Comparison of ENCODE assay signal across 12 cellular contexts in the genomic region with DNA sequence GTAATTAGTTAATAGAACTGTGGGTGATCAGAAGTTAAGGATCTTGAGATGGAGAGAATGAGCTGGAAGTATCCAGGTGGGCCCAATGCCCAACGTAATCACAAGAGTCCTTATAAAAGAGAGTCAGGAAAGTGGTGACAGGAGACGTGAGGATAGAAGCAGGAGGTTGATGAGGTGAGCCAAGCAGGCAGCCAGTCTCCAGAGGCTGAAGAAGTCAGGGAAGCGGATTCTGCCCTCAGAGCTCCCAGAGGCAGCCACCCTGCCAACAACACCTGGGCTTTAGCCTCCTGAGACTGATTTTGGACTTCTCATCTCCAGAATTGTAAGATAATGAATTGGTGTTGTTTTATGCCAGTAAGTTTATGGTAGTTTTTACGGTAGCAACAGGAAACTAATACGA. TPM values are rescaled to one million over a fixed set of nuclear protein-coding genes. Genes with fewer than 3 reads are reported as not detected.
DNase-seq lines count a peak whose midpoint lies in the region; ATAC-seq and TF ChIP-seq lines count a peak whose summit lies in the region.
"Had no signal": no experiment of that assay in that cellular context is flagged by ENCODE, and none has a peak within 500 bp of the region (broad histone marks: within the 10 kb centered on the region; RNA-seq: fewer than 3 reads in every experiment).

No MANE protein-coding gene starts in this region.

- H3K79me2 ChIP-seq in GM23248 (ENCODE audit: insufficient read depth): no peaks in the 10 kb centered on the region
- H3K79me2 ChIP-seq: parathyroid adenoma had no signal

- peak overlapping the region; percentile 53 for H3K4me3 ChIP-seq in GM23248
- H3K4me3 ChIP-seq in SJSA1: no peak overlapping the region
- no peak overlapping the region for H3K4me3 ChIP-seq in stomach
- H3K4me3 ChIP-seq: mucosa of descending colon had no signal

- peak overlapping the region; percentile 63 for H3K27ac ChIP-seq in GM23248
- H3K27ac ChIP-seq in SJSA1: peak overlapping the region; percentile 73
- H3K27ac ChIP-seq in epithelial cell of prostate: peak overlapping the region; percentile 86
- peak overlapping the region in 3 of 5 donors; percentile 16 to 40 (median 39) for H3K27ac ChIP-seq in stomach
- H3K27ac ChIP-seq: parathyroid adenoma had no signal

- TF ChIP-seq POLR2A in stomach (IDR thresholded peaks at IDR 0.05): no peak

- in situ Hi-C loops in GM23248 (cut with MboI): no loop called here

- no peak for TF ChIP-seq CTCF in stomach (IDR thresholded peaks at IDR 0.05)

- H3K4me1 ChIP-seq in GM23248 (ENCODE audit: insufficient read depth) (peaks cover 36% of the 10 kb centered on the region), SJSA1 (replicated peaks) (peaks cover 36% of the 10 kb centered on the region), stomach (peaks cover 9 to 34% (median 15%) of the 10 kb centered on the region in 4 donors)
- H3K4me1 ChIP-seq: parathyroid adenoma had no signal

- H3F3A ChIP-seq in GM23248 (ENCODE audit: insufficient read depth): peaks cover 31% of the 10 kb centered on the region

- H3K9me2 ChIP-seq in GM23248 (ENCODE audit: insufficient read depth): no peaks in the 10 kb centered on the region; the same call in 1 of the 2 replicates

- intact Hi-C loops in stomach (cut with DNase I; ENCODE audit: low total_unique reads): no loop called here

- no peaks in the 10 kb centered on the region for H4K20me1 ChIP-seq in GM23248 (ENCODE audit: insufficient read depth)

- H3K36me3 ChIP-seq in GM23248 (ENCODE audit: low read depth) (no peaks in the 10 kb centered on the region), SJSA1 (no peaks in the 10 kb centered on the region), stomach (no peaks in the 10 kb centered on the region)

- peak overlapping the region; percentile 76 for H2AFZ ChIP-seq in GM23248

- H3K27me3 ChIP-seq in GM23248 (replicated peaks; ENCODE audit: insufficient read depth) (no peaks in the 10 kb centered on the region), SJSA1 (replicated peaks) (no peaks in the 10 kb centered on the region), stomach (no peaks in the 10 kb centered on the region)

- 76 to 77% methylated on average over 5 of the region's 5 CpGs for WGBS in GM23248 (ENCODE audit: low coverage in 1 of 2, low lambda C conversion rate in 2 of 2, missing lambda C conversion rate in 2 of 2), 2 experiments
- WGBS in stomach, 5 donors: 58 to 76% (median 66%) methylated on average over 5 of the region's 5 CpGs

- ATAC-seq in GM18498 (IDR thresholded peaks at IDR 0.05; ENCODE audit: unreplicated experiment): no peak

- peak overlapping the region; percentile 73 for H3K4me2 ChIP-seq in GM23248 (ENCODE audit: unreplicated experiment)

- TF ChIP-seq EP300 in stomach (IDR thresholded peaks at IDR 0.05): no peak

- DNase-seq in GM23248: peak; percentile 8
- no peak for DNase-seq in SJSA1 (ENCODE audit: low read depth in 1 of 2, low spot score in 2 of 2)
- DNase-seq in epithelial cell of prostate (ENCODE audit: low read depth, low spot score): no peak
- no peak for DNase-seq in stomach
- DNase-seq in A172 (ENCODE audit: low spot score): no peak
- no peak for DNase-seq in NCI-H226
- DNase-seq: caudate nucleus; CD4-positive, CD25-positive, alpha-beta regulatory T cell; mucosa of descending colon; NCI-H345 had no signal

- no peak overlapping the region for H3K9ac ChIP-seq in GM23248
- H3K9ac ChIP-seq: parathyroid adenoma had no signal

- H3K9me3 ChIP-seq in GM23248 (ENCODE audit: low read depth) (no peaks in the 10 kb centered on the region), SJSA1 (replicated peaks) (no peaks in the 10 kb centered on the region), stomach (no peaks in the 10 kb centered on the region)
- H3K9me3 ChIP-seq: mucosa of descending colon had no signal

RNA-seq across cellular contexts. Expression of gene SAV1, which starts 10.1 kb away (rescaled TPM):
- 15.3 and 30.2 TPM in 2 replicates for total RNA-seq in GM23248 (2014; rRNA removed; shearing (Covaris generic))
- 27.1 and 28.6 TPM in 2 replicates for polyA plus RNA-seq in GM23248 (2016; fragmentation: Nextera tagmentation; extraction: Ambion mirVana)
- total RNA-seq in SJSA1 (2014; rRNA removed; shearing (Covaris generic)): 28.4 and 32.8 TPM in 2 replicates
- total RNA-seq in stomach: 10 to 100 TPM; 11.2 to 58.0 (median 26.2) TPM
- 10 to 100 TPM; 19.0 to 37.0 (median 25.7) TPM for polyA plus RNA-seq in stomach
- total RNA-seq in A172 (2014; rRNA removed; shearing (Covaris generic)): 7.3 and 9.6 TPM in 2 replicates
